27 cellular contexts compared by ENCODE assay signal in genomic region chr13:80685942-80686341, GRCh38.
"Had no signal": no experiment of that assay in that cellular context is flagged by ENCODE, and none has a peak within 500 bp of the region (broad histone marks: within the 10 kb centered on the region; RNA-seq: fewer than 3 reads in every experiment).

No MANE protein-coding gene starts in this region.

- H3K27me3 ChIP-seq: esophagus muscularis mucosa, foreskin keratinocyte, heart left ventricle, pancreas, vagina had no signal

- H3K4me3 ChIP-seq: esophagus muscularis mucosa, heart left ventricle, mucosa of descending colon, pancreas, prostate gland, skin epidermis, vagina had no signal

- H3K9me3 ChIP-seq: mucosa of descending colon, pancreas, prostate gland, vagina had no signal

- DNase-seq: activated CD4-positive, alpha-beta T cell treated with anti-CD3 and anti-CD28 coated beads for 4 hours; activated CD4-positive, alpha-beta T cell treated with anti-CD3 and anti-CD28 coated beads, Interleukin-2, amount 50 U/mL, for 4 hours; activated naive CD4-positive, alpha-beta T cell treated with Interleukin-2 at 50 U/mL for 16 hours; activated T-cell treated with anti-CD3 and anti-CD28 coated beads for 4 hours; activated T-cell treated with anti-CD3 and anti-CD28 coated beads, Interleukin-2, amount 50 U/mL, for 72 hours; anterior cingulate cortex; effector CD4-positive, alpha-beta T cell; foreskin keratinocyte; heart left ventricle; hypothalamus; immature natural killer cell; kidney; mesenchymal stem cell; mucosa of descending colon; nucleus accumbens; pancreas; retina; stimulated activated CD4-positive, alpha-beta T cell treated with anti-CD3 and anti-CD28 coated beads, Interleukin-12 subunit alpha, Interleukin-12 subunit beta, amount 100 ng/mL, for 4 hours; stimulated activated CD4-positive, alpha-beta T cell treated with anti-CD3 and anti-CD28 coated beads, Interleukin-4, amount 100 ng/mL, for 1 hour; stimulated activated naive CD8-positive, alpha-beta T cell treated with anti-CD3 and anti-CD28 coated beads, Interleukin-15, amount 100 ng/mL, for 72 hours; substantia nigra had no signal

- H3K36me3 ChIP-seq: esophagus muscularis mucosa, heart left ventricle, pancreas, prostate gland, vagina had no signal

- ATAC-seq: activated T-cell treated with anti-CD3 and anti-CD28 coated beads, Interleukin-2, amount 50 U/mL, for 72 hours; foreskin keratinocyte; heart left ventricle; mucosa of descending colon; pancreas; sciatic nerve; stimulated activated naive CD8-positive, alpha-beta T cell treated with anti-CD3 and anti-CD28 coated beads, Interleukin-15, amount 100 ng/mL, for 72 hours had no signal

- H3K27ac ChIP-seq: esophagus muscularis mucosa, foreskin keratinocyte, heart left ventricle, pancreas, prostate gland, skin epidermis, vagina had no signal

- H3K4me1 ChIP-seq: esophagus muscularis mucosa, foreskin keratinocyte, pancreas, prostate gland, vagina had no signal

- FAIRE-seq: bronchial epithelial cell had no signal
